ENCODE assay signal across 9 cellular contexts in the genomic region with DNA sequence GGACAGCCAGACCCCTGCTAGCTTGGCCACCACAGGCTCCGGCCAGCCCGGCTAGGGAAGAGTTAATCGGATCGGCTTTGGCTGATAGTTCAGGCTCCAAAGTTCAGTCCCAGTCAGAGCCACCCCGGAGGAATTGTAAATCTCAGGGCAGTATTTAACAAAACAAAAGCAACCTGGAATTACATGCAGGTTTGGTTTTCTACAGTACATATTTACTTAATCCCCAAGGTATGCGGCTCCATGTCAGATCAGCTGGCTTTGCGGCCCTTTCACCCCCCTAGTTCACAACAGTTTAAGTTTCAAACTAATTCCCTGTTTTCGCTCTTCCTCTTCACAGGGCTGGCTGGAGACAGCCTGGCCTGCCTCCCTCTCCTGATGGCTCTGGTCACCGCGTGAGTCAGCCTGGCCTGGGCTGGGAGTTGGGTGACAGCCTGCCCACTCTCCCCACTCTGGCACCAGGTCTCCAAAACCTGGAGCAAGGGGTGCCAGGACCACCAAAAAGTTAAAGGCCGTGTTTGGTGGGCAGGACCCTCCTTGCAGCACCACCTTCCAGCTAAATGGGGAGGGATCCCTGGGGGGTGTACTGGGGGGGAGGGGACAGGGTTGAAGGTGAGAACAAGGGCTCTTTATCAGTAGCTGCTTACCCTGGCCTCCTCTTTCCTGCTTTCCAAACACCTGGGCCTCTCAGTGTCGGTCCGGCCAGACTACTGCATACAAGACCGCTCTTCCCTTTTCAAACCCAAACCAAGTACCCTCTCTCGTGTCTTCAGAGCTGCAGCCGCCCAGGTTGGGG. TPM values are rescaled to one million over a fixed set of nuclear protein-coding genes. Genes with fewer than 3 reads are reported as not detected.
DNase-seq lines count a peak whose midpoint lies in the region; ATAC-seq, FAIRE-seq and TF ChIP-seq lines count a peak whose summit lies in the region.
"Had no signal": no experiment of that assay in that cellular context is flagged by ENCODE, and none has a peak within 500 bp of the region (broad histone marks: within the 10 kb centered on the region; RNA-seq: fewer than 3 reads in every experiment).

No MANE protein-coding gene starts in this region.

- peaks cover 16% of the 10 kb centered on the region for H3K36me3 Mint-ChIP-seq in activated CD4-positive, alpha-beta memory T cell treated with anti-CD3 and anti-CD28 coated beads, Interleukin-2, amount 10 ng/mL, durations not matched to agents 7 days and 5 days (ENCODE audit: low read depth)
- no peaks in the 10 kb centered on the region for H3K36me3 Mint-ChIP-seq in neural crest cell (ENCODE audit: low read depth)

- peaks cover 26% of the 10 kb centered on the region for H3K4me1 ChIP-seq in ACC112 (ENCODE audit: control insufficient read depth, insufficient read depth, low read length, unreplicated experiment)

- DNase-seq in HCEC 1CT (peak; percentile 44), foreskin fibroblast (peak; percentile 36 to 75), neural crest cell (ENCODE audit: low read depth, low spot score) (no peak), omental fat pad (ENCODE audit: low spot score) (no peak), GM12891 (ENCODE audit: insufficient read length, low spot score) (no peak)
- no peak for DNase-seq in activated CD4-positive, alpha-beta memory T cell treated with anti-CD3 and anti-CD28 coated beads, Interleukin-2, amount 10 ng/mL, durations not matched to agents 7 days and 5 days

- POLR2A ChIA-PET in activated CD4-positive, alpha-beta memory T cell treated with anti-CD3 and anti-CD28 coated beads, Interleukin-2, amount 10 ng/mL, durations not matched to agents 7 days and 5 days (lab: Charles Lee) = interaction anchor here (0.7 to 5.8 kb wide), 11 partner anchors 12 to 320 kb away, joined by 3 to 53 read pairs (median 5); no protein-coding TSS in a partner anchor

- H3K9me3 Mint-ChIP-seq in activated CD4-positive, alpha-beta memory T cell treated with anti-CD3 and anti-CD28 coated beads, Interleukin-2, amount 10 ng/mL, durations not matched to agents 7 days and 5 days = no peaks in the 10 kb centered on the region
- no peaks in the 10 kb centered on the region for H3K9me3 Mint-ChIP-seq in neural crest cell

- no peak for FAIRE-seq in GM12891 (lab: Jason Lieb, UNC)
- FAIRE-seq: islet of Langerhans had no signal

- H3K27ac Mint-ChIP-seq in activated CD4-positive, alpha-beta memory T cell treated with anti-CD3 and anti-CD28 coated beads, Interleukin-2, amount 10 ng/mL, durations not matched to agents 7 days and 5 days = peak overlapping the region; percentile 38
- H3K27ac Mint-ChIP-seq in neural crest cell (ENCODE audit: unreplicated experiment) = no peak overlapping the region

- peak overlapping the region; percentile 96 for H3K4me3 Mint-ChIP-seq in activated CD4-positive, alpha-beta memory T cell treated with anti-CD3 and anti-CD28 coated beads, Interleukin-2, amount 10 ng/mL, durations not matched to agents 7 days and 5 days
- H3K4me3 Mint-ChIP-seq in neural crest cell = peak overlapping the region; percentile 75

- no peaks in the 10 kb centered on the region for H3K79me2 ChIP-seq in ACC112 (ENCODE audit: control insufficient read depth, insufficient read depth, low read length, unreplicated experiment)

- H3K4me3 ChIP-seq in ACC112 (ENCODE audit: low read depth, low read length) (peak overlapping the region; percentile 83), foreskin fibroblast (ENCODE audit: low read depth in 1 of 2, low read length in 2 of 2) (peak overlapping the region; percentile 84 to 90)

- H3K27ac ChIP-seq in ACC112 (ENCODE audit: low read depth, low read length) = peak overlapping the region; percentile 23; the same call in 1 of the 2 replicates

- TF ChIP-seq CTCF in foreskin fibroblast (IDR thresholded peaks at IDR 0.05; ENCODE audit: low read depth, low read length) = no peak
- TF ChIP-seq CTCF in neural crest cell (conservative IDR thresholded peaks at IDR 0.05) = no peak
- no peak for TF ChIP-seq CTCF in omental fat pad (IDR thresholded peaks at IDR 0.05)

- no peak for TF ChIP-seq POLR2A in GM12891 (IDR thresholded peaks at IDR 0.05; ENCODE audit: low read depth, low read length)

- CTCF ChIA-PET in activated CD4-positive, alpha-beta memory T cell treated with anti-CD3 and anti-CD28 coated beads, Interleukin-2, amount 10 ng/mL, durations not matched to agents 7 days and 5 days (lab: Charles Lee) = interaction anchor here (1.1 to 4.9 kb wide), 7 partner anchors 12 to 344 kb away, joined by 3 to 34 read pairs (median 9); no protein-coding TSS in a partner anchor

- no peaks in the 10 kb centered on the region for H3K36me3 ChIP-seq in ACC112 (ENCODE audit: insufficient read depth, low read length)

- peaks cover 66% of the 10 kb centered on the region for H3K4me1 Mint-ChIP-seq in activated CD4-positive, alpha-beta memory T cell treated with anti-CD3 and anti-CD28 coated beads, Interleukin-2, amount 10 ng/mL, durations not matched to agents 7 days and 5 days
- H3K4me1 Mint-ChIP-seq in neural crest cell = peaks cover 43% of the 10 kb centered on the region

- no peaks in the 10 kb centered on the region for H3K27me3 ChIP-seq in ACC112 (ENCODE audit: insufficient read depth, low read length)

- no peak overlapping the region for H2AFZ ChIP-seq in ACC112 (ENCODE audit: low read length, unreplicated experiment)

- no peak for ATAC-seq in omental fat pad (ENCODE audit: low FRiP score)
- ATAC-seq in HG03175 (IDR thresholded peaks at IDR 0.05; ENCODE audit: unreplicated experiment) = no peak

- H3K27me3 Mint-ChIP-seq in activated CD4-positive, alpha-beta memory T cell treated with anti-CD3 and anti-CD28 coated beads, Interleukin-2, amount 10 ng/mL, durations not matched to agents 7 days and 5 days = peaks cover 15% of the 10 kb centered on the region
- peaks cover 78% of the 10 kb centered on the region for H3K27me3 Mint-ChIP-seq in neural crest cell (ENCODE audit: low read depth)

TF ChIP-seq in GM12891, 5 proteins besides CTCF, POLR2A, EP300 and RAD21:
- TF ChIP-seq POLR2AphosphoS5 (IDR thresholded peaks at IDR 0.05; ENCODE audit: low read depth, low read length) = no peak
- no peak for TF ChIP-seq TAF1 (IDR thresholded peaks at IDR 0.05; ENCODE audit: low read depth, low read length)
- no peak for TF ChIP-seq POU2F2 (IDR thresholded peaks at IDR 0.05; ENCODE audit: low read depth, low read length)

RNA-seq across cellular contexts. Expression of a gene that starts 1.9 kb away (rescaled TPM):
- total RNA-seq in activated CD4-positive, alpha-beta memory T cell treated with anti-CD3 and anti-CD28 coated beads, Interleukin-2, amount 10 ng/mL, durations not matched to agents 7 days and 5 days = 10 to 100 TPM; 30.1 to 32.5 TPM
- 0.91 and 1.8 TPM in 2 replicates for total RNA-seq in neural crest cell
- total RNA-seq in omental fat pad = 100 to 1,000 TPM; 175 to 342 (median 227) TPM
- 0.62 TPM for polyA plus RNA-seq in GM12891 (2012; ENCODE audit: low read depth, missing spikeins)

RNA-seq across cellular contexts. Expression of a gene that starts 27.8 kb away (rescaled TPM):
- not detected for total RNA-seq in activated CD4-positive, alpha-beta memory T cell treated with anti-CD3 and anti-CD28 coated beads, Interleukin-2, amount 10 ng/mL, durations not matched to agents 7 days and 5 days
- not detected in 2 replicates for total RNA-seq in neural crest cell
- under 1 TPM in 1 of 4 donors, not detected in 3; 0.28 TPM for total RNA-seq in omental fat pad
- polyA plus RNA-seq in GM12891 (2012; ENCODE audit: low read depth, missing spikeins) = not detected

Comparison
In these comparisons a context has a peak if more than half of its experiments do, and no peak if none do; other contexts are left out.
1. DNase-seq: peak in HCEC 1CT (single experiment) and foreskin fibroblast (2 of 2); none in activated CD4-positive, alpha-beta memory T cell treated with anti-CD3 and anti-CD28 coated beads, Interleukin-2, amount 10 ng/mL, durations not matched to agents 7 days and 5 days (single experiment), neural crest cell (single experiment), omental fat pad (single experiment) and GM12891 (single experiment).
2. RNA of a gene that starts 1.9 kb away (total RNA-seq): 175 to 342 TPM in omental fat pad and 30.1 to 32.5 TPM in activated CD4-positive, alpha-beta memory T cell treated with anti-CD3 and anti-CD28 coated beads, Interleukin-2, amount 10 ng/mL, durations not matched to agents 7 days and 5 days; 0.91 to 1.8 TPM in neural crest cell; every median in the first group is over 10 times any median in the second.